In the genomic region with DNA sequence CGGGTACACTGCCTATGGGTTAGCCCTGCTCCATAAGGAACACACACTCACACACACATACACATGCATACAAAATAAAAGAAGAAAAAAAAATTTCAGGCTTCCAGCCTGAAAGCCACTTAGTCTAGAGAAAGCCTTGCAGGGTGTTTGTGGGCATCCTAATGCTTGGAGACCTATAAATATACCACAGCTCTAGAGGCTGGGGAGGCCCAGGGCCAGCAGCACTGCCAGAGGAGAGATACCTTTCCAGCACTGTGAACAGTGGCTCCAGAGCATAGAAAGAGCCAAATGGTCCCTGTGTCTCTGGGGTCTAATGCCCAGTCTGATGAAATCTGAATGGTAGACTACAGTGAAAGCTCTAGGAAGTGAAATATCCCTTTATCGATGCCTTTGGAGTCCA, we compare ENCODE assay signal across 17 cellular contexts. TPM values are rescaled to one million over a fixed set of nuclear protein-coding genes. Genes with fewer than 3 reads are reported as not detected.
DNase-seq lines count a peak whose midpoint lies in the region; ATAC-seq and TF ChIP-seq lines count a peak whose summit lies in the region.
"Had no signal": no experiment of that assay in that cellular context is flagged by ENCODE, and none has a peak within 500 bp of the region (broad histone marks: within the 10 kb centered on the region; RNA-seq: fewer than 3 reads in every experiment).

No MANE protein-coding gene starts in this region.

- peaks cover 68% of the 10 kb centered on the region for H3K36me3 ChIP-seq in left ventricle myocardium inferior

- H3K27me3 ChIP-seq in right cardiac atrium (ENCODE audit: control insufficient read depth, insufficient read depth) (no peaks in the 10 kb centered on the region), left ventricle myocardium inferior (ENCODE audit: low read depth) (no peaks in the 10 kb centered on the region)
- H3K27me3 ChIP-seq: BLaER1 had no signal

- H3K9me3 ChIP-seq in right cardiac atrium (ENCODE audit: control insufficient read depth, low read length) (no peaks in the 10 kb centered on the region), left ventricle myocardium inferior (replicated peaks) (no peaks in the 10 kb centered on the region), T-helper 17 cell (ENCODE audit: control insufficient read depth, low read length, poor library complexity, severe bottlenecking) (no peaks in the 10 kb centered on the region)
- H3K9me3 ChIP-seq: BLaER1 had no signal

- no peak for TF ChIP-seq CTCF in left ventricle myocardium inferior (IDR thresholded peaks at IDR 0.05; ENCODE audit: borderline replicate concordance)

- H3K36me3 Mint-ChIP-seq in activated T-cell treated with anti-CD3 and anti-CD28 coated beads, Interleukin-2, amount 50 U/mL, for 24 hours (ENCODE audit: low read depth), result peaks cover 41% of the 10 kb centered on the region
- peaks cover 7% of the 10 kb centered on the region for H3K36me3 Mint-ChIP-seq in T-helper 17 cell (ENCODE audit: low read depth)

- WGBS in right cardiac atrium, result 93% methylated on average over 2 of the region's 2 CpGs

- H3K9me3 Mint-ChIP-seq in activated T-cell treated with anti-CD3 and anti-CD28 coated beads, Interleukin-2, amount 50 U/mL, for 24 hours, result no peaks in the 10 kb centered on the region
- H3K9me3 Mint-ChIP-seq in stimulated activated naive CD8-positive, alpha-beta T cell treated with anti-CD3 and anti-CD28 coated beads, Interleukin-15, amount 100 ng/mL, for 72 hours, result no peaks in the 10 kb centered on the region
- H3K9me3 Mint-ChIP-seq: CD8-positive, alpha-beta T cell had no signal

- H3K4me1 ChIP-seq in right cardiac atrium (ENCODE audit: control insufficient read depth, insufficient read depth, low read length) (no peaks in the 10 kb centered on the region), left ventricle myocardium inferior (no peaks in the 10 kb centered on the region)
- H3K4me1 ChIP-seq: BLaER1 had no signal

- H3K4me1 Mint-ChIP-seq in activated T-cell treated with anti-CD3 and anti-CD28 coated beads, Interleukin-2, amount 50 U/mL, for 24 hours (ENCODE audit: low read depth), result no peaks in the 10 kb centered on the region
- peaks cover 7% of the 10 kb centered on the region for H3K4me1 Mint-ChIP-seq in T-helper 17 cell
- no peaks in the 10 kb centered on the region for H3K4me1 Mint-ChIP-seq in stimulated activated naive CD8-positive, alpha-beta T cell treated with anti-CD3 and anti-CD28 coated beads, Interleukin-15, amount 100 ng/mL, for 72 hours

- no peaks in the 10 kb centered on the region for H3K27me3 Mint-ChIP-seq in activated T-cell treated with anti-CD3 and anti-CD28 coated beads, Interleukin-2, amount 50 U/mL, for 24 hours
- no peaks in the 10 kb centered on the region for H3K27me3 Mint-ChIP-seq in T-helper 17 cell
- no peaks in the 10 kb centered on the region for H3K27me3 Mint-ChIP-seq in stimulated activated naive CD8-positive, alpha-beta T cell treated with anti-CD3 and anti-CD28 coated beads, Interleukin-15, amount 100 ng/mL, for 72 hours

- no peak for DNase-seq in activated T-cell treated with anti-CD3 and anti-CD28 coated beads, Interleukin-2, amount 50 U/mL, for 24 hours
- no peak for DNase-seq in activated T-cell treated with anti-CD3 and anti-CD28 coated beads, Interleukin-2, amount 50 U/mL, for 48 hours
- DNase-seq in right cardiac atrium (no peak), left ventricle myocardium inferior (no peak), T-helper 17 cell (no peak), iPS-NIHi7 (ENCODE audit: extremely low spot score) (no peak)
- no peak for DNase-seq in stimulated activated naive CD8-positive, alpha-beta T cell treated with anti-CD3 and anti-CD28 coated beads, Interleukin-15, amount 100 ng/mL, for 72 hours
- DNase-seq: 8988T; Calu3; CD8-positive, alpha-beta T cell; DMS79 treated with DMSO at 0.1 percent for 48 hours; GF-D8; GOT3; H7 had no signal

- H3K4me3 ChIP-seq in right cardiac atrium (ENCODE audit: low read length) (no peak overlapping the region), left ventricle myocardium inferior (no peak overlapping the region)
- H3K4me3 ChIP-seq: BLaER1 had no signal

- H3K4me3 Mint-ChIP-seq in activated T-cell treated with anti-CD3 and anti-CD28 coated beads, Interleukin-2, amount 50 U/mL, for 24 hours, result no peak overlapping the region
- no peak overlapping the region for H3K4me3 Mint-ChIP-seq in T-helper 17 cell
- H3K4me3 Mint-ChIP-seq in stimulated activated naive CD8-positive, alpha-beta T cell treated with anti-CD3 and anti-CD28 coated beads, Interleukin-15, amount 100 ng/mL, for 72 hours, result no peak overlapping the region
- H3K4me3 Mint-ChIP-seq: CD14-positive monocyte; CD8-positive, alpha-beta T cell had no signal

- H3K27ac ChIP-seq in right cardiac atrium (ENCODE audit: low read length) (no peak overlapping the region), left ventricle myocardium inferior (replicated peaks) (no peak overlapping the region)
- H3K27ac ChIP-seq: BLaER1 had no signal

- ATAC-seq in right cardiac atrium, result peak; percentile 21 to 32
- ATAC-seq in T-helper 17 cell, result no peak
- peak; percentile 37 for ATAC-seq in stimulated activated naive CD8-positive, alpha-beta T cell treated with anti-CD3 and anti-CD28 coated beads, Interleukin-15, amount 100 ng/mL, for 72 hours
- ATAC-seq in HG02588 (IDR thresholded peaks at IDR 0.05; ENCODE audit: unreplicated experiment), result no peak
- ATAC-seq: CD8-positive, alpha-beta T cell had no signal

- intact Hi-C loops in right cardiac atrium (cut with DNase I) (no loop called here), left ventricle myocardium inferior (cut with micrococcal nuclease) (no loop called here)

- H3K27ac Mint-ChIP-seq in activated T-cell treated with anti-CD3 and anti-CD28 coated beads, Interleukin-2, amount 50 U/mL, for 24 hours, result peak overlapping the region; percentile 0
- peak overlapping the region; percentile 60 for H3K27ac Mint-ChIP-seq in T-helper 17 cell
- H3K27ac Mint-ChIP-seq in stimulated activated naive CD8-positive, alpha-beta T cell treated with anti-CD3 and anti-CD28 coated beads, Interleukin-15, amount 100 ng/mL, for 72 hours, result no peak overlapping the region
- H3K27ac Mint-ChIP-seq: CD14-positive monocyte had no signal

RNA-seq across cellular contexts. Expression of gene FAM161B, which starts 12.9 kb away (rescaled TPM):
- total RNA-seq in right cardiac atrium (1 to 10 TPM; 3.1 to 4.6 (median 3.5) TPM), left ventricle myocardium inferior (4.7 TPM), T-helper 17 cell (1 to 10 TPM; 3.3 to 3.4 TPM)
- 2.3 TPM for polyA plus RNA-seq in right cardiac atrium

RNA-seq across cellular contexts. Expression of gene COQ6, which starts 13.1 kb away (rescaled TPM):
- total RNA-seq in right cardiac atrium (10 to 100 TPM; 29.2 to 34.3 (median 32.2) TPM), left ventricle myocardium inferior (49.8 TPM), T-helper 17 cell (10 to 100 TPM; 28.0 to 29.6 TPM)
- 43.4 TPM for polyA plus RNA-seq in right cardiac atrium

RNA-seq across cellular contexts. Expression of gene ZNF410, which starts 50.4 kb away (rescaled TPM):
- total RNA-seq in right cardiac atrium (10 to 100 TPM; 16.3 to 30.4 (median 20.1) TPM), left ventricle myocardium inferior (16.5 TPM), T-helper 17 cell (10 to 100 TPM; 92.7 to 97.8 TPM)
- 12.1 TPM for polyA plus RNA-seq in right cardiac atrium

Comparison
In these comparisons a context has a peak if more than half of its experiments do, and no peak if none do; other contexts are left out.
1. H3K27ac Mint-ChIP-seq: peak in activated T-cell treated with anti-CD3 and anti-CD28 coated beads, Interleukin-2, amount 50 U/mL, for 24 hours (single experiment) and T-helper 17 cell (single experiment); none in stimulated activated naive CD8-positive, alpha-beta T cell treated with anti-CD3 and anti-CD28 coated beads, Interleukin-15, amount 100 ng/mL, for 72 hours (0 of 2).
2. ATAC-seq: peak in right cardiac atrium (2 of 2) and stimulated activated naive CD8-positive, alpha-beta T cell treated with anti-CD3 and anti-CD28 coated beads, Interleukin-15, amount 100 ng/mL, for 72 hours (single experiment); none in T-helper 17 cell (single experiment) and HG02588 (single experiment).